In genomic region chr4:11954093-11954492, GRCh38 we compare ENCODE assay signal across 9 cellular contexts.
DNase-seq lines count a peak whose midpoint lies in the region; ATAC-seq and TF ChIP-seq lines count a peak whose summit lies in the region.
"Had no signal": no experiment of that assay in that cellular context is flagged by ENCODE, and none has a peak within 500 bp of the region (broad histone marks: within the 10 kb centered on the region; RNA-seq: fewer than 3 reads in every experiment).

No MANE protein-coding gene starts in this region.

- TF ChIP-seq CTCF in epithelial cell of esophagus (IDR thresholded peaks at IDR 0.05; ENCODE audit: insufficient read depth, low read depth, low read length, missing control alignments) (peak; percentile 59), retinal pigment epithelial cell (conservative IDR thresholded peaks at IDR 0.05; ENCODE audit: low read depth, low read length) (peak; percentile 72)

- no peaks in the 10 kb centered on the region for H3K9me3 ChIP-seq in HAP-1

- DNase-seq in NCI-H2081 (lab: John Stamatoyannopoulos, UW), result peak; percentile 24 to 41
- DNase-seq in NCI-H2081 treated with DMSO at 0.1 percent for 48 hours (lab: John Stamatoyannopoulos, UW), result no peak
- peak; percentile 41 for DNase-seq in NCI-H69 (lab: John Stamatoyannopoulos, UW)
- DNase-seq in epithelial cell of esophagus (ENCODE audit: low read depth), result peak; percentile 56
- peak; percentile 33 for DNase-seq in retinal pigment epithelial cell (ENCODE audit: low read depth)
- no peak for DNase-seq in occipital lobe (lab: John Stamatoyannopoulos, UW)
- no peak for DNase-seq in HAP-1 (ENCODE audit: low spot score in 2 of 2)
- DNase-seq: activated CD8-positive, alpha-beta memory T cell treated with anti-CD3 and anti-CD28 coated beads for 24 hours had no signal

- in situ Hi-C loops in HAP-1 (cut with MboI; ENCODE audit: low sequenced_read_pairs), result no loop called here

- H3K4me3 ChIP-seq in epithelial cell of esophagus (ENCODE audit: low read length) (no peak overlapping the region), retinal pigment epithelial cell (ENCODE audit: low read length) (no peak overlapping the region), HAP-1 (no peak overlapping the region)

- no peaks in the 10 kb centered on the region for H3K4me1 ChIP-seq in HAP-1

- H3K36me3 ChIP-seq in HAP-1 (replicated peaks), result no peaks in the 10 kb centered on the region

- no peaks in the 10 kb centered on the region for H3K27me3 ChIP-seq in HAP-1 (ENCODE audit: low read depth)

- ATAC-seq in HG03135 (IDR thresholded peaks at IDR 0.05; ENCODE audit: unreplicated experiment), result no peak

Comparison
In these comparisons a context has a peak if more than half of its experiments do, and no peak if none do; other contexts are left out.
1. DNase-seq: peak in NCI-H2081 (2 of 2), NCI-H69 (single experiment), epithelial cell of esophagus (single experiment) and retinal pigment epithelial cell (single experiment); none in NCI-H2081 treated with DMSO at 0.1 percent for 48 hours (single experiment), occipital lobe (single experiment) and HAP-1 (0 of 2).